ENCODE assay signal across 17 cellular contexts in genomic region chr2:28557389-28558119, GRCh38.
"Had no signal": no experiment of that assay in that cellular context is flagged by ENCODE, and none has a peak within 500 bp of the region (broad histone marks: within the 10 kb centered on the region; RNA-seq: fewer than 3 reads in every experiment).

No MANE protein-coding gene starts in this region.

- H3K4me1 Mint-ChIP-seq: activated B cell treated with CpG ODN at 0.5 μM for 24 hours, natural killer cell had no signal

- H3K9me3 Mint-ChIP-seq: activated B cell treated with CpG ODN at 0.5 μM for 24 hours; activated CD4-positive, alpha-beta T cell treated with anti-CD3 and anti-CD28 coated beads, Interleukin-2, amount 10 ng/mL, durations not matched to agents 24 days and 14 days; activated naive CD8-positive, alpha-beta T cell treated with anti-CD3 and anti-CD28 coated beads, Interleukin-2, amount 10 ng/mL, durations not matched to agents 7 days and 5 days; natural killer cell had no signal

- H3K27me3 ChIP-seq: gastrocnemius medialis, heart right ventricle, right atrium auricular region, suprapubic skin, upper lobe of left lung had no signal

- H3K27ac Mint-ChIP-seq: activated B cell treated with CpG ODN at 0.5 μM for 24 hours; activated CD4-positive, alpha-beta T cell treated with anti-CD3 and anti-CD28 coated beads, Interleukin-2, amount 10 ng/mL, durations not matched to agents 24 days and 14 days; activated naive CD8-positive, alpha-beta T cell treated with anti-CD3 and anti-CD28 coated beads, Interleukin-2, amount 10 ng/mL, durations not matched to agents 7 days and 5 days; natural killer cell; T-helper 17 cell had no signal

- H3K27ac ChIP-seq: gastrocnemius medialis, heart right ventricle, right atrium auricular region, skin epidermis, suprapubic skin, upper lobe of left lung had no signal

- H3K4me1 ChIP-seq: gastrocnemius medialis, heart right ventricle, right atrium auricular region, upper lobe of left lung had no signal

- DNase-seq: activated B cell treated with CpG ODN at 0.5 μM for 24 hours; activated CD4-positive, alpha-beta T cell treated with anti-CD3 and anti-CD28 coated beads, Interleukin-2, amount 10 ng/mL, durations not matched to agents 24 days and 14 days; activated naive CD4-positive, alpha-beta T cell; activated naive CD8-positive, alpha-beta T cell treated with anti-CD3 and anti-CD28 coated beads, Interleukin-2, amount 10 ng/mL, durations not matched to agents 7 days and 5 days; aorta; effector CD8-positive, alpha-beta T cell; gastrocnemius medialis; heart right ventricle; natural killer cell; stimulated activated CD4-positive, alpha-beta T cell treated with anti-CD3 and anti-CD28 coated beads, Interleukin-4, amount 100 ng/mL, for 4 hours; stimulated activated CD8-positive, alpha-beta memory T cell treated with anti-CD3 and anti-CD28 coated beads, Interleukin-4, amount 100 ng/mL, for 48 hours; stimulated activated naive CD4-positive, alpha-beta T cell treated with Interleukin-2 at 50 U/mL for 16 hours; T-helper 17 cell; upper lobe of left lung had no signal

- H3K36me3 Mint-ChIP-seq: activated naive CD8-positive, alpha-beta T cell treated with anti-CD3 and anti-CD28 coated beads, Interleukin-2, amount 10 ng/mL, durations not matched to agents 7 days and 5 days; natural killer cell had no signal

- H3K4me3 Mint-ChIP-seq: activated B cell treated with CpG ODN at 0.5 μM for 24 hours; activated CD4-positive, alpha-beta T cell treated with anti-CD3 and anti-CD28 coated beads, Interleukin-2, amount 10 ng/mL, durations not matched to agents 24 days and 14 days; activated naive CD8-positive, alpha-beta T cell treated with anti-CD3 and anti-CD28 coated beads, Interleukin-2, amount 10 ng/mL, durations not matched to agents 7 days and 5 days; natural killer cell; T-helper 17 cell had no signal

- H3K9me3 ChIP-seq: gastrocnemius medialis, heart right ventricle, right atrium auricular region, suprapubic skin, upper lobe of left lung had no signal

- H3K36me3 ChIP-seq: gastrocnemius medialis, heart right ventricle, right atrium auricular region, suprapubic skin, upper lobe of left lung had no signal

- H3K27me3 Mint-ChIP-seq: activated naive CD8-positive, alpha-beta T cell treated with anti-CD3 and anti-CD28 coated beads, Interleukin-2, amount 10 ng/mL, durations not matched to agents 7 days and 5 days had no signal

- H3K4me3 ChIP-seq: gastrocnemius medialis, heart right ventricle, right atrium auricular region, skin epidermis, suprapubic skin, upper lobe of left lung had no signal
